1 cellular context compared by ENCODE assay signal in genomic region chr14:93748208-93749080, GRCh38.
TF ChIP-seq lines count a peak whose summit lies in the region.

No MANE protein-coding gene starts in this region.

TF ChIP-seq in H1, 55 proteins besides CTCF, POLR2A, EP300 and RAD21 (continued from another document):
- TF ChIP-seq E2F6 (IDR thresholded peaks at IDR 0.05) = no peak
- TF ChIP-seq JUN (IDR thresholded peaks at IDR 0.05; ENCODE audit: low read depth, low read length) = no peak
- no peak for TF ChIP-seq SP1 (IDR thresholded peaks at IDR 0.05; ENCODE audit: low read depth, low read length)
- no peak for TF ChIP-seq TAF1 (IDR thresholded peaks at IDR 0.05; ENCODE audit: low read depth, low read length)
- TF ChIP-seq ZNF274 (IDR thresholded peaks at IDR 0.05; ENCODE audit: borderline replicate concordance, extremely low read depth, low read length) = no peak
- no peak for TF ChIP-seq TAF7 (optimal IDR thresholded peaks at IDR 0.05; ENCODE audit: borderline replicate concordance, low read depth, low read length)
- no peak for TF ChIP-seq KDM1A (IDR thresholded peaks at IDR 0.05; ENCODE audit: borderline replicate concordance, low read length)
- TF ChIP-seq SUZ12 (IDR thresholded peaks at IDR 0.05; ENCODE audit: low read length) = no peak
TF ChIP-seq in H1: peak in this region for 0.
